8 cellular contexts compared by ENCODE assay signal in the genomic region with DNA sequence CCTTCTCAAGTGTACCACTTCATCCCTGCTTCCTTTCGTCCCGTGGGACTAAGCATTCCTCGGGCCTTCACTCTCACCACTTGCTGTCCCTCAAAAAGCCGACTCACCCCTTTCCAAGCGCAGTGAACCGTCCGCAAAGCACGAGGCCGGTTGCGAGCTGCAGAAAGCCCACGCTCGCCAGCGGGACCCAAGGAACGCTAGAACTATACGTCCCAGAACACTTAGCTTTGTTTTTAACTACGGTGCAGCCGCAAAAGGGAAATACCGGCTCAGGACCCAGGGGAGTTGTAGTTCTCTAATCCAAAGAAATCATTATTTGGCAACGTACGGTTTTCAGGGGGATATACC. TPM values are rescaled to one million over a fixed set of nuclear protein-coding genes. Genes with fewer than 3 reads are reported as not detected.
DNase-seq lines count a peak whose midpoint lies in the region; ATAC-seq and TF ChIP-seq lines count a peak whose summit lies in the region.

No MANE protein-coding gene starts in this region.

- peak overlapping the region; percentile 98 for H3K4me3 Mint-ChIP-seq in activated T-helper 1 cell treated with anti-CD3 and anti-CD28 coated beads, Interleukin-12 subunit alpha, Interleukin-12 subunit beta, Interleukin-2, Interleukin-4 antibody, amounts not matched to agents 30 ng/mL and 10 ng/mL and 1 ng/mL, durations not matched to agents 14 hours and 24 hours and 36 hours

- H3K27ac Mint-ChIP-seq in activated T-helper 1 cell treated with anti-CD3 and anti-CD28 coated beads, Interleukin-12 subunit alpha, Interleukin-12 subunit beta, Interleukin-2, Interleukin-4 antibody, amounts not matched to agents 30 ng/mL and 10 ng/mL and 1 ng/mL, durations not matched to agents 14 hours and 24 hours and 36 hours: peak overlapping the region; percentile 99

- no peaks in the 10 kb centered on the region for H3K27me3 ChIP-seq in ACC112 (ENCODE audit: insufficient read depth, low read length)
- no peaks in the 10 kb centered on the region for H3K27me3 ChIP-seq in ovary

- H3K27me3 Mint-ChIP-seq in activated T-helper 1 cell treated with anti-CD3 and anti-CD28 coated beads, Interleukin-12 subunit alpha, Interleukin-12 subunit beta, Interleukin-2, Interleukin-4 antibody, amounts not matched to agents 30 ng/mL and 10 ng/mL and 1 ng/mL, durations not matched to agents 14 hours and 24 hours and 36 hours (ENCODE audit: insufficient read depth): no peaks in the 10 kb centered on the region

- no peak for TF ChIP-seq POLR2A in GM18505 (IDR thresholded peaks at IDR 0.05; ENCODE audit: borderline replicate concordance, extremely low read depth, insufficient read depth, insufficient read length)
- no peak for TF ChIP-seq POLR2A in ovary (IDR thresholded peaks at IDR 0.05)

- peaks cover 32% of the 10 kb centered on the region for H3K4me1 Mint-ChIP-seq in activated T-helper 1 cell treated with anti-CD3 and anti-CD28 coated beads, Interleukin-12 subunit alpha, Interleukin-12 subunit beta, Interleukin-2, Interleukin-4 antibody, amounts not matched to agents 30 ng/mL and 10 ng/mL and 1 ng/mL, durations not matched to agents 14 hours and 24 hours and 36 hours (ENCODE audit: low read depth)

- peak; percentile 15 for ATAC-seq in GM18505 (IDR thresholded peaks at IDR 0.05; ENCODE audit: unreplicated experiment)
- ATAC-seq in HG03520 (IDR thresholded peaks at IDR 0.05; ENCODE audit: unreplicated experiment): peak; percentile 20
- ATAC-seq in HG03469 (IDR thresholded peaks at IDR 0.05; ENCODE audit: unreplicated experiment): no peak

- no peaks in the 10 kb centered on the region for H3K36me3 ChIP-seq in ACC112 (ENCODE audit: insufficient read depth, low read length)
- H3K36me3 ChIP-seq in ovary: no peaks in the 10 kb centered on the region

- WGBS in ovary, 3 donors: 0% methylated on average over 20 of the region's 20 CpGs

- peak overlapping the region; percentile 93 for H2AFZ ChIP-seq in ACC112 (ENCODE audit: low read length, unreplicated experiment)

- intact Hi-C loops in activated T-helper 1 cell treated with anti-CD3 and anti-CD28 coated beads, Interleukin-12 subunit alpha, Interleukin-12 subunit beta, Interleukin-2, Interleukin-4 antibody, amounts not matched to agents 30 ng/mL and 10 ng/mL and 1 ng/mL, durations not matched to agents 14 hours and 24 hours and 36 hours (cut with micrococcal nuclease): loop anchor here (2.0 to 10.0 kb wide), 6 partner anchors 18 to 1196 kb away; partner anchors contain the start of genes HLA-F, MRPS18B, PPP1R10 and PPP1R18
- intact Hi-C loops in head of caudate nucleus (cut with DNase I) (no loop called here), ovary (cut with DNase I) (no loop called here)

- no peaks in the 10 kb centered on the region for H3K9me3 ChIP-seq in ovary

- no peak for TF ChIP-seq CTCF in ovary (IDR thresholded peaks at IDR 0.05)

- H3K4me3 ChIP-seq in ACC112 (ENCODE audit: low read depth, low read length) (peak overlapping the region; percentile 79), ovary (peak overlapping the region; percentile 89)

- peaks cover 26% of the 10 kb centered on the region for H3K79me2 ChIP-seq in ACC112 (ENCODE audit: control insufficient read depth, insufficient read depth, low read length, unreplicated experiment)

- H3K36me3 Mint-ChIP-seq in activated T-helper 1 cell treated with anti-CD3 and anti-CD28 coated beads, Interleukin-12 subunit alpha, Interleukin-12 subunit beta, Interleukin-2, Interleukin-4 antibody, amounts not matched to agents 30 ng/mL and 10 ng/mL and 1 ng/mL, durations not matched to agents 14 hours and 24 hours and 36 hours (ENCODE audit: low read depth): peaks cover 26% of the 10 kb centered on the region

- H3K27ac ChIP-seq in ACC112 (ENCODE audit: low read depth, low read length) (peak overlapping the region; percentile 59), ovary (peak overlapping the region; percentile 26 to 88)

- DNase-seq in activated T-helper 1 cell treated with anti-CD3 and anti-CD28 coated beads, Interleukin-12 subunit alpha, Interleukin-12 subunit beta, Interleukin-2, Interleukin-4 antibody, amounts not matched to agents 30 ng/mL and 10 ng/mL and 1 ng/mL, durations not matched to agents 14 hours and 24 hours and 36 hours (ENCODE audit: low spot score): no peak
- DNase-seq in head of caudate nucleus (peak in 33 of 42 donors; percentile 15 to 65 (median 38)), ovary (peak in 2 of 5 donors; percentile 16 to 48), HuH-7.5 (ENCODE audit: low spot score) (no peak)

- TF ChIP-seq EP300 in ovary (IDR thresholded peaks at IDR 0.05): no peak

- H3K9me3 Mint-ChIP-seq in activated T-helper 1 cell treated with anti-CD3 and anti-CD28 coated beads, Interleukin-12 subunit alpha, Interleukin-12 subunit beta, Interleukin-2, Interleukin-4 antibody, amounts not matched to agents 30 ng/mL and 10 ng/mL and 1 ng/mL, durations not matched to agents 14 hours and 24 hours and 36 hours: no peaks in the 10 kb centered on the region

- H3K4me1 ChIP-seq in ACC112 (ENCODE audit: control insufficient read depth, insufficient read depth, low read length, unreplicated experiment) (peaks cover 14% of the 10 kb centered on the region), ovary (ENCODE audit: insufficient read depth) (peaks cover 5% of the 10 kb centered on the region)

RNA-seq across cellular contexts. Expression of gene POLR1H, which starts 0.5 kb away (rescaled TPM):
- total RNA-seq in activated T-helper 1 cell treated with anti-CD3 and anti-CD28 coated beads, Interleukin-12 subunit alpha, Interleukin-12 subunit beta, Interleukin-2, Interleukin-4 antibody, amounts not matched to agents 30 ng/mL and 10 ng/mL and 1 ng/mL, durations not matched to agents 14 hours and 24 hours and 36 hours: 79.7 and 82.7 TPM in 2 replicates
- 10 to 100 TPM; 23.9 to 37.9 (median 28.3) TPM for total RNA-seq in ovary
- polyA plus RNA-seq in ovary: 10 to 100 TPM; 23.1 to 46.6 TPM

RNA-seq across cellular contexts. Expression of gene PPP1R11, which starts 6.4 kb away (rescaled TPM):
- total RNA-seq in activated T-helper 1 cell treated with anti-CD3 and anti-CD28 coated beads, Interleukin-12 subunit alpha, Interleukin-12 subunit beta, Interleukin-2, Interleukin-4 antibody, amounts not matched to agents 30 ng/mL and 10 ng/mL and 1 ng/mL, durations not matched to agents 14 hours and 24 hours and 36 hours: 69.8 and 71.0 TPM in 2 replicates
- total RNA-seq in ovary: 10 to 100 TPM; 27.8 to 50.8 (median 43.2) TPM
- 100 to 1,000 TPM in 1 of 2 donors, 10 to 100 TPM in 1; 48.6 to 114 TPM for polyA plus RNA-seq in ovary

RNA-seq across cellular contexts. Expression of gene RNF39, which starts 15.0 kb away (rescaled TPM):
- total RNA-seq in activated T-helper 1 cell treated with anti-CD3 and anti-CD28 coated beads, Interleukin-12 subunit alpha, Interleukin-12 subunit beta, Interleukin-2, Interleukin-4 antibody, amounts not matched to agents 30 ng/mL and 10 ng/mL and 1 ng/mL, durations not matched to agents 14 hours and 24 hours and 36 hours: not detected in 2 replicates
- total RNA-seq in ovary: 1 to 10 TPM in 3 of 7 donors, under 1 TPM in 3, not detected in 1; 0.28 to 3.1 (median 0.97) TPM
- 1 to 10 TPM in 1 of 2 donors, under 1 TPM in 1; 0.57 to 1.1 TPM for polyA plus RNA-seq in ovary

RNA-seq across cellular contexts. Expression of gene TRIM31, which starts 52.3 kb away (rescaled TPM):
- not detected in 2 replicates for total RNA-seq in activated T-helper 1 cell treated with anti-CD3 and anti-CD28 coated beads, Interleukin-12 subunit alpha, Interleukin-12 subunit beta, Interleukin-2, Interleukin-4 antibody, amounts not matched to agents 30 ng/mL and 10 ng/mL and 1 ng/mL, durations not matched to agents 14 hours and 24 hours and 36 hours
- not detected for total RNA-seq in ovary
- not detected for polyA plus RNA-seq in ovary

Comparison
In these comparisons a context has a peak if more than half of its experiments do, and no peak if none do; other contexts are left out.
1. DNase-seq: peak in head of caudate nucleus (33 of 42); none in activated T-helper 1 cell treated with anti-CD3 and anti-CD28 coated beads, Interleukin-12 subunit alpha, Interleukin-12 subunit beta, Interleukin-2, Interleukin-4 antibody, amounts not matched to agents 30 ng/mL and 10 ng/mL and 1 ng/mL, durations not matched to agents 14 hours and 24 hours and 36 hours (single experiment) and HuH-7.5 (single experiment).